In genomic region chr9:22813520-22813919, GRCh38 we compare ENCODE assay signal across 11 cellular contexts.
DNase-seq lines count a peak whose midpoint lies in the region; ATAC-seq and TF ChIP-seq lines count a peak whose summit lies in the region.
"Had no signal": no experiment of that assay in that cellular context is flagged by ENCODE, and none has a peak within 500 bp of the region (broad histone marks: within the 10 kb centered on the region; RNA-seq: fewer than 3 reads in every experiment).

No MANE protein-coding gene starts in this region.

- H3K4me3 ChIP-seq in AG10803 (ENCODE audit: low read length) (no peak overlapping the region), kidney epithelial cell (ENCODE audit: low read depth, low read length) (no peak overlapping the region), esophagus squamous epithelium (no peak overlapping the region)
- H3K4me3 ChIP-seq: HAP-1 had no signal

- no peaks in the 10 kb centered on the region for H3K36me3 Mint-ChIP-seq in activated CD8-positive, alpha-beta T cell treated with anti-CD3 and anti-CD28 coated beads, Interleukin-2, amount 10 ng/mL, durations not matched to agents 7 days and 5 days (ENCODE audit: low read depth)
- H3K36me3 Mint-ChIP-seq in glutamatergic neuron (ENCODE audit: unreplicated experiment) = no peaks in the 10 kb centered on the region

- peaks cover 9% of the 10 kb centered on the region for H3K9me3 Mint-ChIP-seq in activated CD8-positive, alpha-beta T cell treated with anti-CD3 and anti-CD28 coated beads, Interleukin-2, amount 10 ng/mL, durations not matched to agents 7 days and 5 days (ENCODE audit: insufficient read depth)
- H3K9me3 Mint-ChIP-seq in glutamatergic neuron (ENCODE audit: unreplicated experiment) = no peaks in the 10 kb centered on the region

- H3K36me3 ChIP-seq in kidney epithelial cell (ENCODE audit: control insufficient read depth, insufficient read depth, low read length) (no peaks in the 10 kb centered on the region), esophagus squamous epithelium (no peaks in the 10 kb centered on the region)
- H3K36me3 ChIP-seq: HAP-1 had no signal

- TF ChIP-seq POLR2A in esophagus squamous epithelium (IDR thresholded peaks at IDR 0.05) = no peak

- DNase-seq in AG10803 (ENCODE audit: low read depth) = peak; percentile 43
- DNase-seq in SW480 (ENCODE audit: low spot score) = peak; percentile 23
- no peak for DNase-seq in kidney epithelial cell (ENCODE audit: low read depth)
- no peak for DNase-seq in activated CD8-positive, alpha-beta T cell treated with anti-CD3 and anti-CD28 coated beads, Interleukin-2, amount 10 ng/mL, durations not matched to agents 7 days and 5 days
- no peak for DNase-seq in glutamatergic neuron
- no peak for DNase-seq in esophagus squamous epithelium (lab: John Stamatoyannopoulos, UW)
- DNase-seq: activated T-cell treated with anti-CD3 and anti-CD28 coated beads, Interleukin-2, amount 50 U/mL, for 48 hours; NCI-H2227 treated with DMSO at 0.1 percent for 48 hours had no signal

- no peak overlapping the region for H3K27ac ChIP-seq in esophagus squamous epithelium

- H3K4me1 Mint-ChIP-seq in activated CD8-positive, alpha-beta T cell treated with anti-CD3 and anti-CD28 coated beads, Interleukin-2, amount 10 ng/mL, durations not matched to agents 7 days and 5 days (ENCODE audit: low read depth) = no peaks in the 10 kb centered on the region
- peaks cover 8% of the 10 kb centered on the region for H3K4me1 Mint-ChIP-seq in glutamatergic neuron (ENCODE audit: low read depth, unreplicated experiment)

- 0 out of 2 replicates have a peak, but pooled peaks have one; percentile 3 for TF ChIP-seq RAD21 in Ishikawa (IDR thresholded peaks at IDR 0.05; ENCODE audit: low read depth)

- H3K27me3 Mint-ChIP-seq in activated CD8-positive, alpha-beta T cell treated with anti-CD3 and anti-CD28 coated beads, Interleukin-2, amount 10 ng/mL, durations not matched to agents 7 days and 5 days (ENCODE audit: low read depth) = no peaks in the 10 kb centered on the region
- H3K27me3 Mint-ChIP-seq in glutamatergic neuron (ENCODE audit: unreplicated experiment) = no peaks in the 10 kb centered on the region

- CTCF ChIA-PET in activated CD8-positive, alpha-beta T cell treated with anti-CD3 and anti-CD28 coated beads, Interleukin-2, amount 10 ng/mL, durations not matched to agents 7 days and 5 days (lab: Charles Lee) = interaction anchor here (1.0 kb wide), 1 partner anchor 137 kb away, joined by 3 read pairs; no protein-coding TSS in a partner anchor

- WGBS in esophagus squamous epithelium, 2 donors = 77 to 89% methylated on average over 2 of the region's 2 CpGs

- TF ChIP-seq CTCF in AG10803 (conservative IDR thresholded peaks at IDR 0.05; ENCODE audit: low read length) (peak; percentile 50), kidney epithelial cell (IDR thresholded peaks at IDR 0.05; ENCODE audit: insufficient read depth, low read length, poor library complexity, severe bottlenecking) (peak; percentile 21), glutamatergic neuron (IDR thresholded peaks at IDR 0.05; ENCODE audit: partially characterized antibody, unreplicated experiment) (no peak), esophagus squamous epithelium (IDR thresholded peaks at IDR 0.05) (no peak)

- no peak overlapping the region for H3K27ac Mint-ChIP-seq in activated CD8-positive, alpha-beta T cell treated with anti-CD3 and anti-CD28 coated beads, Interleukin-2, amount 10 ng/mL, durations not matched to agents 7 days and 5 days
- no peak overlapping the region for H3K27ac Mint-ChIP-seq in glutamatergic neuron (ENCODE audit: unreplicated experiment)

- H3K4me1 ChIP-seq in esophagus squamous epithelium = no peaks in the 10 kb centered on the region
- H3K4me1 ChIP-seq: HAP-1 had no signal

- POLR2A ChIA-PET in activated CD8-positive, alpha-beta T cell treated with anti-CD3 and anti-CD28 coated beads, Interleukin-2, amount 10 ng/mL, durations not matched to agents 7 days and 5 days (lab: Charles Lee) = no interaction called here

- H3K4me3 Mint-ChIP-seq in activated CD8-positive, alpha-beta T cell treated with anti-CD3 and anti-CD28 coated beads, Interleukin-2, amount 10 ng/mL, durations not matched to agents 7 days and 5 days = no peak overlapping the region
- no peak overlapping the region for H3K4me3 Mint-ChIP-seq in glutamatergic neuron (ENCODE audit: unreplicated experiment)

- intact Hi-C loops in esophagus squamous epithelium (cut with DNase I) = no loop called here

- ATAC-seq in activated CD8-positive, alpha-beta T cell treated with anti-CD3 and anti-CD28 coated beads, Interleukin-2, amount 10 ng/mL, durations not matched to agents 7 days and 5 days = no peak
- ATAC-seq in GM21528 (IDR thresholded peaks at IDR 0.05; ENCODE audit: low FRiP score, unreplicated experiment) = no peak

- no peak for TF ChIP-seq EP300 in Ishikawa (IDR thresholded peaks at IDR 0.05; ENCODE audit: borderline replicate concordance)

- H3K27me3 ChIP-seq in kidney epithelial cell (ENCODE audit: control insufficient read depth, insufficient read depth, low read length) (no peaks in the 10 kb centered on the region), esophagus squamous epithelium (no peaks in the 10 kb centered on the region)

- H3K9me3 ChIP-seq in esophagus squamous epithelium = no peaks in the 10 kb centered on the region
- H3K9me3 ChIP-seq: HAP-1 had no signal

TF ChIP-seq in Ishikawa, 13 proteins besides CTCF, POLR2A, EP300 and RAD21:
- no peak for TF ChIP-seq USF1 (IDR thresholded peaks at IDR 0.05)
- no peak for TF ChIP-seq TAF1 (IDR thresholded peaks at IDR 0.05; ENCODE audit: low read depth)
- no peak for TF ChIP-seq YY1 (IDR thresholded peaks at IDR 0.05; ENCODE audit: low read depth)
- TF ChIP-seq FOXM1 (IDR thresholded peaks at IDR 0.05; ENCODE audit: borderline replicate concordance, low read depth) = no peak
- TF ChIP-seq TEAD4 (IDR thresholded peaks at IDR 0.05) = no peak
- TF ChIP-seq CEBPB (IDR thresholded peaks at IDR 0.05) = no peak
- no peak for TF ChIP-seq MAX (IDR thresholded peaks at IDR 0.05)

Comparison
In these comparisons a context has a peak if more than half of its experiments do, and no peak if none do; other contexts are left out.
1. DNase-seq: peak in AG10803 (single experiment) and SW480 (single experiment); none in kidney epithelial cell (single experiment), activated CD8-positive, alpha-beta T cell treated with anti-CD3 and anti-CD28 coated beads, Interleukin-2, amount 10 ng/mL, durations not matched to agents 7 days and 5 days (single experiment), glutamatergic neuron (single experiment) and esophagus squamous epithelium (single experiment).
2. CTCF ChIP-seq: peak in AG10803 (single experiment) and kidney epithelial cell (single experiment); none in glutamatergic neuron (single experiment) and esophagus squamous epithelium (0 of 6).